In the genomic region with DNA sequence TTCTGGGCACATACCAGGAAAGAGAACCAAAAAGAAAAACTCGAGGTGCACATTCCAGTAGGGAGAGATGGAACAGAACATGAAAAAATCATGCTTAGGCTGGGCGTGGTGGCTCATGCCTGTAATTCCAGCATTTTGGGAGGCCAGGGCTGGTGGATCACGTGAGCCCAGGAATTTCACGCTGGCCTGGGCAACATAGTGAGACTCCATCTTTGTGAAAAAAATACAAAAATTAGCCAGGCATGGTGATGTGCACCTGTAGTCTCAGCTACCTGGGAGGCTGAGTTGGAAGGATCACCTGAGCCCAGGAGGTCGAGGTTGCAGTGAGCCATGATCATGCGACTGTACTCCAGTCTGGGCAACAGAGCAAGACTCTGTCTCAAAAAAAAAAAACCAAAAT, we compare ENCODE assay signal across 16 cellular contexts. TPM values are rescaled to one million over a fixed set of nuclear protein-coding genes. Genes with fewer than 3 reads are reported as not detected.
"Had no signal": no experiment of that assay in that cellular context is flagged by ENCODE, and none has a peak within 500 bp of the region (broad histone marks: within the 10 kb centered on the region; RNA-seq: fewer than 3 reads in every experiment).

No MANE protein-coding gene starts in this region.

RNA-seq across cellular contexts. Expression of a gene that starts 33.1 kb away (rescaled TPM):
- total RNA-seq: naive thymus-derived CD8-positive, alpha-beta T cell; natural killer cell treated with Interleukin-12 subunit alpha and Interleukin-12 subunit beta and Interleukin-15 and Interleukin-18, amount 100 ng/mL, for 72 hours; occipital lobe; osteoblast; ovary; pulmonary artery endothelial cell; right atrium auricular region; sciatic nerve; smooth muscle cell; spleen; suprapubic skin; transverse colon; upper lobe of right lung; urinary bladder; uterus had no signal
- polyA plus RNA-seq: naive thymus-derived CD8-positive, alpha-beta T cell; ovary; smooth muscle cell; spleen; thymus; urinary bladder had no signal

RNA-seq across cellular contexts. Expression of a gene that starts 50.4 kb away (rescaled TPM):
- total RNA-seq: naive thymus-derived CD8-positive, alpha-beta T cell; natural killer cell treated with Interleukin-12 subunit alpha and Interleukin-12 subunit beta and Interleukin-15 and Interleukin-18, amount 100 ng/mL, for 72 hours; occipital lobe; osteoblast; ovary; pulmonary artery endothelial cell; right atrium auricular region; smooth muscle cell; suprapubic skin; transverse colon; upper lobe of right lung; urinary bladder; uterus had no signal
- polyA plus RNA-seq: naive thymus-derived CD8-positive, alpha-beta T cell; ovary; smooth muscle cell; spleen; urinary bladder had no signal

RNA-seq across cellular contexts. Expression of a gene that starts 58.1 kb away (rescaled TPM):
- total RNA-seq: naive thymus-derived CD8-positive, alpha-beta T cell; natural killer cell treated with Interleukin-12 subunit alpha and Interleukin-12 subunit beta and Interleukin-15 and Interleukin-18, amount 100 ng/mL, for 72 hours had no signal
- polyA plus RNA-seq: naive thymus-derived CD8-positive, alpha-beta T cell had no signal
